18 cellular contexts compared by ENCODE assay signal in the genomic region with DNA sequence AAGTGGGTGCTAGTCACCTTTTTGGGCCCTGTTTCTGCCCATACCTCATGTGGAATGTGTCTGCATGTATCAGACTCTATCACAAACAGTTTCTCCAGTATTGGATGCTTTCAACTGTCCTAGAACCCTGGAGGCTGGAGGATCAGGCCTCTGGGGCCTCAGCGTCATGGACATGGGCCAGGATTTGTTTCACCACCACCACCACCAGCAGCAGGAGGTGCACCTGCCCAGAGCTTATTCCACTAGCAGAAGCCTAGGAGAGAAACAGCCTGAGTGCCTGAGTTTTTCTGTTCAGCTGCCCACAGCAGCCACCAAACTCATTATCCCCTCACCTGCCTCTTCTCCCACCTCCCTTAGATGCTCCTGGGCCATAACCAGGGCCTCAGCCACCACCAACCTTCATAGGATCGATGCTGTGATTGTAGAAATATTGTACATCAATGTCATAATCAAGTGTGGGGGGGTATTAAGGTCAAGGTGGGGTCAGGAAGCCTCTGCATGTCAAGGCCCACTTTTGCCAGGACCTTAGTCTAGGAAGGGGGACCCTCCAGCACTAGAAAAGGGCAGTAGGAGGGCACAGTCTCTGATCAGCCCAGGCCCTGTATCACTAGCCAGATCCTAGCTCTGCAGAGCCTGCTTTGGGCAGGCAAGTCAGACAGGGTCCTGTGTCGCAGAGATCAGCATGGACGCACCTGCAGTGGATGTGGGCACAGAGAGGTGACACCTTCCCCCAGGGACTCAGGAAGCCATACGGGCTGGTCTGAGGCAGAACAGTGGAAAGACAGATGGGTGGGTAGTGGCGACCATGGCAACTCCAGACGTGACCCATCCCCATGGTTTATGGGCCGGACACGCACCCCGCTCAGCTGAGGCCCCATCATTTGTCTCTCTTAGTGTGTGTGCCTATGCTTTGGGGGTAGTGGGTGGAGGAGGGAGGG. TPM values are rescaled to one million over a fixed set of nuclear protein-coding genes. Genes with fewer than 3 reads are reported as not detected.
DNase-seq lines count a peak whose midpoint lies in the region; ATAC-seq and TF ChIP-seq lines count a peak whose summit lies in the region.
"Had no signal": no experiment of that assay in that cellular context is flagged by ENCODE, and none has a peak within 500 bp of the region (broad histone marks: within the 10 kb centered on the region; RNA-seq: fewer than 3 reads in every experiment).

No MANE protein-coding gene starts in this region.

- H3K9me3 ChIP-seq in IMR-90 (ENCODE audit: control insufficient read depth, insufficient read depth, low read length) (no peaks in the 10 kb centered on the region), right atrium auricular region (no peaks in the 10 kb centered on the region)
- H3K9me3 ChIP-seq: ascending aorta, Caco-2 had no signal

- no peak overlapping the region for H2BK20ac ChIP-seq in IMR-90 (ENCODE audit: low read depth, low read length)

- CTCF ChIA-PET in IMR-90 (lab: Yijun Ruan, JAX): no interaction called here

- H2AFZ ChIP-seq in IMR-90 (replicated peaks; ENCODE audit: low read length, poor library complexity): no peak overlapping the region

- H2AK9ac ChIP-seq in IMR-90 (replicated peaks; ENCODE audit: low read depth, low read length, poor library complexity): peak overlapping the region; percentile 26

- peaks cover 43% of the 10 kb centered on the region for H3K36me3 ChIP-seq in IMR-90 (ENCODE audit: control insufficient read depth, insufficient read depth, low read length)
- H3K36me3 ChIP-seq in right atrium auricular region: peaks cover 38% of the 10 kb centered on the region

- H3K9me1 ChIP-seq in IMR-90 (ENCODE audit: insufficient read depth, low read length): peaks cover 13% of the 10 kb centered on the region

- H4K8ac ChIP-seq in IMR-90 (ENCODE audit: low read depth in 2 of 2, low read length in 2 of 2): no peak overlapping the region

- H3K9me3 Mint-ChIP-seq in activated naive CD8-positive, alpha-beta T cell (ENCODE audit: low read depth): no peaks in the 10 kb centered on the region
- H3K9me3 Mint-ChIP-seq in activated naive CD8-positive, alpha-beta T cell treated with anti-CD3 and anti-CD28 coated beads for 36 hours: no peaks in the 10 kb centered on the region
- H3K9me3 Mint-ChIP-seq in type B pancreatic cell: no peaks in the 10 kb centered on the region

- no peak overlapping the region for H2AK5ac ChIP-seq in IMR-90 (ENCODE audit: low read depth, low read length)

- dilution Hi-C loops in IMR-90 (cut with HindIII; ENCODE audit: low sequenced_read_pairs, unreplicated experiment): no loop called here

- no peak for TF ChIP-seq POLR2A in IMR-90 (IDR thresholded peaks at IDR 0.05; ENCODE audit: low read depth, low read length)

- 96% methylated on average over 5 of the region's 10 CpGs; no CpG with 5 or more reads in 1 of the 2 experiments for WGBS in IMR-90 (ENCODE audit: extremely low coverage in 2 of 2, insufficient read length in 1 of 2), 2 experiments

- no peak overlapping the region for H3K14ac ChIP-seq in IMR-90 (replicated peaks; ENCODE audit: low read depth, low read length)

- no peak overlapping the region for H3K4me3 ChIP-seq in IMR-90 (ENCODE audit: insufficient read depth, low read depth, low read length)
- no peak overlapping the region for H3K4me3 ChIP-seq in choroid plexus epithelial cell (ENCODE audit: low read depth, low read length)
- no peak overlapping the region for H3K4me3 ChIP-seq in right atrium auricular region
- H3K4me3 ChIP-seq: ascending aorta had no signal

- no peaks in the 10 kb centered on the region for H3K27me3 ChIP-seq in IMR-90 (ENCODE audit: control insufficient read depth, insufficient read depth, low read length)
- no peaks in the 10 kb centered on the region for H3K27me3 ChIP-seq in right atrium auricular region
- H3K27me3 ChIP-seq: ascending aorta had no signal

- intact Hi-C loops in IMR-90 (cut with micrococcal nuclease): no loop called here

- H3K4me1 ChIP-seq in IMR-90 (ENCODE audit: control insufficient read depth, insufficient read depth, low read length) (peaks cover 11% of the 10 kb centered on the region), right atrium auricular region (no peaks in the 10 kb centered on the region)
- H3K4me1 ChIP-seq: ascending aorta had no signal

- H3K27ac Mint-ChIP-seq in activated naive CD8-positive, alpha-beta T cell: peak overlapping the region; percentile 46
- no peak overlapping the region for H3K27ac Mint-ChIP-seq in activated naive CD8-positive, alpha-beta T cell treated with anti-CD3 and anti-CD28 coated beads for 36 hours
- peak overlapping the region; percentile 61 for H3K27ac Mint-ChIP-seq in type B pancreatic cell
- H3K27ac Mint-ChIP-seq: activated CD4-positive, alpha-beta memory T cell treated with anti-CD3 and anti-CD28 coated beads for 36 hours had no signal

- H4K5ac ChIP-seq in IMR-90 (ENCODE audit: low read depth, low read length): no peak overlapping the region

- DNase-seq in activated naive CD8-positive, alpha-beta T cell treated with anti-CD3 and anti-CD28 coated beads for 36 hours: no peak
- DNase-seq in IMR-90 (no peak), choroid plexus epithelial cell (ENCODE audit: low read depth) (peak; percentile 39), type B pancreatic cell (ENCODE audit: extremely low spot score, unreplicated experiment) (no peak), NCI-H2081 (lab: John Stamatoyannopoulos, UW) (no peak), right atrium auricular region (ENCODE audit: low spot score) (no peak)
- DNase-seq: activated CD4-positive, alpha-beta memory T cell treated with anti-CD3 and anti-CD28 coated beads for 36 hours; Caco-2; left ventricle myocardium superior; NCI-H1092 treated with DMSO at 0.1 percent for 48 hours; NCI-H69; nucleus accumbens; retina; T-helper 17 cell had no signal

- no peak overlapping the region for H3K27ac ChIP-seq in IMR-90 (ENCODE audit: insufficient read depth, low read length)
- H3K27ac ChIP-seq in right atrium auricular region: no peak overlapping the region
- H3K27ac ChIP-seq: ascending aorta, KMS-11, VCaP had no signal

- no peak for TF ChIP-seq RAD21 in IMR-90 (IDR thresholded peaks at IDR 0.05; ENCODE audit: low read length)

- H3K36me3 Mint-ChIP-seq in activated naive CD8-positive, alpha-beta T cell: peaks cover 3% of the 10 kb centered on the region
- peaks cover 1% of the 10 kb centered on the region for H3K36me3 Mint-ChIP-seq in activated naive CD8-positive, alpha-beta T cell treated with anti-CD3 and anti-CD28 coated beads for 36 hours
- peaks cover 16% of the 10 kb centered on the region for H3K36me3 Mint-ChIP-seq in type B pancreatic cell

- H4K20me1 ChIP-seq in IMR-90 (ENCODE audit: insufficient read depth, low read length): peaks cover 12% of the 10 kb centered on the region

- no peaks in the 10 kb centered on the region for H3K27me3 Mint-ChIP-seq in activated naive CD8-positive, alpha-beta T cell
- H3K27me3 Mint-ChIP-seq in activated naive CD8-positive, alpha-beta T cell treated with anti-CD3 and anti-CD28 coated beads for 36 hours: no peaks in the 10 kb centered on the region
- H3K27me3 Mint-ChIP-seq in type B pancreatic cell: no peaks in the 10 kb centered on the region
- H3K27me3 Mint-ChIP-seq: activated CD4-positive, alpha-beta memory T cell treated with anti-CD3 and anti-CD28 coated beads for 36 hours; T-helper 17 cell had no signal

- BruUV-seq in IMR-90 (replicated peaks; lab: Mats Ljungman, UMichigan): no TSS peak

- no peak overlapping the region for H2BK120ac ChIP-seq in IMR-90 (ENCODE audit: low read depth, low read length)

- no peak overlapping the region for H3K56ac ChIP-seq in IMR-90 (ENCODE audit: extremely low read depth, insufficient read depth, low read length)

- H4K91ac ChIP-seq in IMR-90 (ENCODE audit: insufficient read depth, low read depth, low read length): no peak overlapping the region

- H3K4me3 Mint-ChIP-seq in activated naive CD8-positive, alpha-beta T cell: no peak overlapping the region
- H3K4me3 Mint-ChIP-seq in activated naive CD8-positive, alpha-beta T cell treated with anti-CD3 and anti-CD28 coated beads for 36 hours: no peak overlapping the region
- H3K4me3 Mint-ChIP-seq in type B pancreatic cell: no peak overlapping the region
- H3K4me3 Mint-ChIP-seq: activated CD4-positive, alpha-beta memory T cell treated with anti-CD3 and anti-CD28 coated beads for 36 hours; T-helper 17 cell had no signal

- H3K4me2 ChIP-seq in IMR-90 (ENCODE audit: low read depth, low read length): no peak overlapping the region
- H3K4me2 ChIP-seq: KMS-11 had no signal

- peaks cover 0 to 13% of the 10 kb centered on the region in 2 experiments; a peak in 2 of 4 replicates for H3K79me1 ChIP-seq in IMR-90 (ENCODE audit: low read depth in 1 of 2, low read length in 2 of 2)

- H3K18ac ChIP-seq in IMR-90 (ENCODE audit: low read depth, low read length): no peak overlapping the region

- ATAC-seq in IMR-90 (ENCODE audit: low read depth): no peak
- ATAC-seq: left ventricle myocardium superior, T-helper 17 cell had no signal

- H3K4me1 Mint-ChIP-seq in activated naive CD8-positive, alpha-beta T cell (ENCODE audit: low read depth): peaks cover 16% of the 10 kb centered on the region
- H3K4me1 Mint-ChIP-seq in activated naive CD8-positive, alpha-beta T cell treated with anti-CD3 and anti-CD28 coated beads for 36 hours: peaks cover 11% of the 10 kb centered on the region
- H3K4me1 Mint-ChIP-seq in type B pancreatic cell (ENCODE audit: unreplicated experiment): peaks cover 16% of the 10 kb centered on the region

- no peak for TF ChIP-seq CTCF in IMR-90 (conservative IDR thresholded peaks at IDR 0.05; ENCODE audit: low read depth, low read length)
- peak; percentile 44 for TF ChIP-seq CTCF in choroid plexus epithelial cell (conservative IDR thresholded peaks at IDR 0.05; ENCODE audit: low read depth, low read length)
- no peak for TF ChIP-seq CTCF in type B pancreatic cell (conservative IDR thresholded peaks at IDR 0.05)
- TF ChIP-seq CTCF in right atrium auricular region (IDR thresholded peaks at IDR 0.05): no peak

- no peak overlapping the region for H2BK15ac ChIP-seq in IMR-90 (ENCODE audit: low read depth, low read length)

- in situ Hi-C loops in IMR-90 (cut with MboI; ENCODE audit: low sequenced_read_pairs): no loop called here

- no peak overlapping the region for H3K4ac ChIP-seq in IMR-90 (ENCODE audit: low read depth, low read length)

- no peak overlapping the region for H3K23ac ChIP-seq in IMR-90 (ENCODE audit: low read depth, low read length)

- H3K9ac ChIP-seq in IMR-90 (ENCODE audit: low read depth, low read length): no peak overlapping the region
- H3K9ac ChIP-seq: KMS-11 had no signal

- POLR2A ChIA-PET in IMR-90 (lab: Charles Lee; ENCODE audit: unreplicated experiment): no interaction called here

- H2BK5ac ChIP-seq in IMR-90 (ENCODE audit: low read depth, low read length, poor library complexity, severe bottlenecking): no peak overlapping the region

TF ChIP-seq in IMR-90, 13 proteins besides CTCF, POLR2A, EP300 and RAD21 (continues in another document):
- no peak for TF ChIP-seq SMC3 (IDR thresholded peaks at IDR 0.05; ENCODE audit: low read depth, low read length)

RNA-seq across cellular contexts. Expression of a gene that starts 9.4 kb away (rescaled TPM):
- total RNA-seq in activated naive CD8-positive, alpha-beta T cell treated with anti-CD3 and anti-CD28 coated beads for 36 hours: 10 to 100 TPM; 31.5 to 32.3 TPM
- total RNA-seq in IMR-90 (2012; rRNA removed) (18.1 and 22.2 TPM in 2 replicates), type B pancreatic cell (ENCODE audit: low replicate concordance) (45.7 and 54.6 TPM in 2 replicates), right atrium auricular region (10 to 100 TPM; 23.0 to 32.1 TPM)
- polyA plus RNA-seq in IMR-90 (2012; rRNA removed): 34.3 and 39.4 TPM in 2 replicates
- polyA plus RNA-seq in IMR-90 (2012; cell fraction: cytosol; rRNA removed): 30.9 and 49.2 TPM in 2 replicates
- 124 and 135 TPM in 2 replicates for polyA plus RNA-seq in IMR-90 (2012; cell fraction: nucleus; rRNA removed; ENCODE audit: low replicate concordance)
